ENCODE assay signal across 8 cellular contexts in the genomic region with DNA sequence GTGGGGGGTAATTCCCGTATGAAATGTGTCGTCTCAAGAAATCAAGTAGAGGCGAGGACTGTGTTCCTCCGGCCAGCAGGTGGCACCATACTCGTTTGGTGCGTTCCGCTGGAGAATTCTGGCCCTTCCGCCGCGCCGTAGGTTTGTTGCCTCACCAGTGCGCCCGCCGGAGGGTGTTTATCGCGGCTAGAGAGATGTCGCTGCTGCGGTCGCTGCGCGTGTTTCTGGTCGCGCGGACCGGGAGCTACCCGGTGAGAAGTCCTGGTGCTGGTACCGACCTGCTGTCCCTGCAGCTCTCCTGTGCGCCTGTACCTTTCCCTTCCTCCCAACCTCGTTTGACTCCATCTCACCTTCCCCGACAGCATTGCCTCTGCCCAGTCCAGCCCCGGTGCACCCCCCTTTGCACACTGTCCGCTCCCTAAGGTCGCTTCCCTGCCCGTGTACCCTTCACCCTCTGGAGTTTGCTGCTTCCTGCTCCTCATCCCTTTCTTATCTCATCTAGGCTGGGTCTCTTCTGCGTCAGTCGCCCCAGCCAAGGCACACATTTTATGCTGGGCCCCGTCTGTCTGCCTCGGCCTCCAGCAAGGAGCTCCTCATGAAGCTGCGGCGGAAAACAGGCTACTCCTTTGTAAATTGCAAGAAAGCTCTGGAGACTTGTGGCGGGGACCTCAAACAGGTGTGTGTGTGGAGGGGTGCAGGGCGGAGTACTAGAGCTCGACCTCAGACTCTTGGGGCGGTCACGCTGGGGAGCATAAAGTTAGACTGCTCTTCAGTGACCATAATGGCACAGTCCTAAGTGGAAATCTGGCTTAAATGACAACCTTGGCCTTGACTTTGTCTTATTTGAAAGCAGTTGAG.
DNase-seq lines count a peak whose midpoint lies in the region; ATAC-seq and TF ChIP-seq lines count a peak whose summit lies in the region.

TSFM (plus strand) TSS at position 180 of the 858 bp plus-strand sequence; CDS start at position 195, 15 bp downstream.

- TF ChIP-seq POLR2A in GM18951 (IDR thresholded peaks at IDR 0.05; ENCODE audit: extremely low read depth, insufficient read depth, insufficient read length) = peak; percentile 88

- peak; percentile 85 for ATAC-seq in HG03196 (IDR thresholded peaks at IDR 0.05; ENCODE audit: unreplicated experiment)

- TF ChIP-seq CTCF in AG10803 (conservative IDR thresholded peaks at IDR 0.05; ENCODE audit: low read length) = peak; percentile 86

- DNase-seq in AG10803 (ENCODE audit: low read depth) = peak; percentile 93
- peak; percentile 91 for DNase-seq in NCI-H226
- DNase-seq in activated CD4-positive, CD25-positive, alpha-beta regulatory T cell (lab: John Stamatoyannopoulos, UW) = peak; percentile 90 to 98 (median 94)
- peak; percentile 93 for DNase-seq in central memory CD4-positive, alpha-beta T cell
- DNase-seq in islet precursor cell = peak; percentile 97
- peak; percentile 93 to 95 for DNase-seq in stimulated activated CD4-positive, alpha-beta T cell treated with anti-CD3 and anti-CD28 coated beads, Interleukin-15, amount 100 ng/mL, for 1 hour (ENCODE audit: low read depth in 1 of 2, low spot score in 1 of 2)

- H3K4me3 ChIP-seq in AG10803 (ENCODE audit: low read length) = peak within 1 kb of the TSS; percentile 100

- in situ Hi-C loops in GM18951 (cut with MboI; ENCODE audit: low sequenced_read_pairs, unreplicated experiment) = no loop called here

Comparison
In these comparisons a context has a peak if more than half of its experiments do, and no peak if none do; other contexts are left out.
1. Peak in every context shown above with its lines: DNase-seq, ATAC-seq and H3K4me3 ChIP-seq.